In the genomic region with DNA sequence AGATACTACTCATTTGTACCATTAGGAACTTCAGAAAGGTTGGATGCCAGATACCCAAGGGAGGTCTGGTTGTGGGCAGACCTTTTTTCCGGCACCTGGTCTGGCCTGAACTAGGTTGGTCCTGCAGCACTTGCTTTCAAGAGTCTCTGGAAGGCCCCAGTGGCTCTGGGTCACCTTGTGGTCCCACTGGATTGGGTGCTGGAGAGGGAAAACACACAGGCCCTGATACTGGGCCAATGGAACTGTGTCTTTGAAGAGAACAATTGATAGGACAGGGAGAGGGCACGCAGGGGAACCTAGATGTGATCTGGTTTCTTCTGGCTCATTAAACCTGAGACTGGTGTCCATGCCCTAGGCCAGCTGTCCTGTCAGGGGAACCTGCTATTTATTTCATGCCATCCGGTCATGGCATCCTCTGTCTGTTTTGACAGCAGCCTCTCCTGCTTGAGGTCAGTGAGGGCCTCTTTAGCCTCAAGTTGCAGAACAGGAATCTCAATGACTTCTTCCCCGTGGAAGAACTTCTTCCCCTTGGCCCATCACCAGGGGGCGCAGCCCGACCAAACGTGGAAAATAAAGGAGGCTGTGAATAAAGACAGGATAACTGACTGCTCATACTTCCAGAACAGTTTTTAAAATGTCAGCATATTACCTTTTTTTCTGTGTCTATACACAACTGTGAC, we compare ENCODE assay signal across 8 cellular contexts. TPM values are rescaled to one million over a fixed set of nuclear protein-coding genes. Genes with fewer than 3 reads are reported as not detected.
DNase-seq lines count a peak whose midpoint lies in the region; ATAC-seq, FAIRE-seq and TF ChIP-seq lines count a peak whose summit lies in the region.

No MANE protein-coding gene starts in this region.

- intact Hi-C loops in adrenal gland (cut with DNase I) (loop anchor here (2.0 to 10.0 kb wide), 4 partner anchors 92 to 470 kb away; a partner anchor contains a TSS), left ventricle myocardium superior (cut with micrococcal nuclease) (loop anchor here (5.0 kb wide), 1 partner anchor 92 kb away; no protein-coding TSS in a partner anchor), gastrocnemius medialis (cut with DNase I; ENCODE audit: low total_unique reads) (loop anchor here (1.0 to 5.0 kb wide), 2 partner anchors 91 to 137 kb away; no protein-coding TSS in a partner anchor)

- H3K9me3 ChIP-seq in adrenal gland (replicated peaks in 1 of 3) (no peaks in the 10 kb centered on the region), gastrocnemius medialis (no peaks in the 10 kb centered on the region)

- in situ Hi-C loops in gastrocnemius medialis (cut with MboI; ENCODE audit: low sequenced_read_pairs in 4 of 4) = loop anchor here (5.0 to 25.0 kb wide), 3 partner anchors 90 to 462 kb away; no protein-coding TSS in a partner anchor

- DNase-seq in NB4 (ENCODE audit: low read depth) (peak; percentile 74), T follicular helper cell (ENCODE audit: low read depth) (peak; percentile 28), adrenal gland (peak; percentile 77 to 90 (median 82)), left ventricle myocardium superior (peak; percentile 86), gastrocnemius medialis (peak; percentile 45 to 68)

- TF ChIP-seq POLR2A in NB4 (IDR thresholded peaks at IDR 0.05; ENCODE audit: extremely low read depth, insufficient read length) (no peak), adrenal gland (IDR thresholded peaks at IDR 0.05) (no peak), gastrocnemius medialis (IDR thresholded peaks at IDR 0.05) (no peak)

- 33 to 36% (median 34%) methylated on average over 7 of the region's 7 CpGs for WGBS in adrenal gland, 4 donors

- TF ChIP-seq CTCF in NB4 (IDR thresholded peaks at IDR 0.05; ENCODE audit: low read depth, low read length) (peak; percentile 94), adrenal gland (IDR thresholded peaks at IDR 0.05) (peak; percentile 67 to 92 (median 88)), gastrocnemius medialis (IDR thresholded peaks at IDR 0.05 in 4 of 5, conservative IDR thresholded peaks at IDR 0.05 in 1 of 5) (peak; percentile 57 to 74 (median 67))

- H3K4me1 ChIP-seq in adrenal gland (replicated peaks in 1 of 2) = peaks cover 0 to 6% of the 10 kb centered on the region in 2 donors
- H3K4me1 ChIP-seq in gastrocnemius medialis = no peaks in the 10 kb centered on the region

- H3K4me3 ChIP-seq in NB4 (ENCODE audit: low read depth, low read length) (no peak overlapping the region), adrenal gland (no peak overlapping the region), gastrocnemius medialis (no peak overlapping the region)

- no peaks in the 10 kb centered on the region for H3K27me3 ChIP-seq in adrenal gland
- H3K27me3 ChIP-seq in gastrocnemius medialis = no peaks in the 10 kb centered on the region

- ATAC-seq in left ventricle myocardium superior = peak; percentile 65
- ATAC-seq in gastrocnemius medialis = peak; percentile 60 to 77
- no peak for ATAC-seq in HG03175 (IDR thresholded peaks at IDR 0.05; ENCODE audit: unreplicated experiment)
- no peak for ATAC-seq in GM18909 (IDR thresholded peaks at IDR 0.05; ENCODE audit: poor library complexity, unreplicated experiment)

- H3K36me3 ChIP-seq in adrenal gland (replicated peaks in 1 of 2) (peaks cover 0 to 59% of the 10 kb centered on the region in 2 donors), gastrocnemius medialis (peaks cover 0 to 62% of the 10 kb centered on the region in 2 donors)

- FAIRE-seq in G401.6 (lab: Jason Lieb, UNC) = peak; percentile 84

- H3K27ac ChIP-seq in adrenal gland (no peak overlapping the region), gastrocnemius medialis (peak overlapping the region in 2 of 4 donors; percentile 6 to 25)

RNA-seq across cellular contexts. Expression of a gene that starts 25.0 kb away (rescaled TPM):
- total RNA-seq in adrenal gland (10 to 100 TPM; 16.4 to 83.7 (median 30.5) TPM), left ventricle myocardium superior (32.2 TPM), gastrocnemius medialis (10 to 100 TPM; 16.3 to 49.2 (median 35.6) TPM)
- 10 to 100 TPM; 10.1 to 12.7 (median 12.5) TPM for polyA plus RNA-seq in adrenal gland

Comparison
In these comparisons a context has a peak if more than half of its experiments do, and no peak if none do; other contexts are left out.
1. DNase-seq: peak in every context shown above with its lines; median percentile 86 in left ventricle myocardium superior; 82 in adrenal gland; 74 in NB4; 56 in gastrocnemius medialis; 28 in T follicular helper cell.
2. ATAC-seq: peak in left ventricle myocardium superior (single experiment) and gastrocnemius medialis (2 of 2); none in HG03175 (single experiment) and GM18909 (single experiment).
3. Peak in every context shown above with its lines, with median percentiles within 50 percentile points of each other: CTCF ChIP-seq.